Comparison of ENCODE assay signal across 34 cellular contexts in genomic region chr3:116916836-116917235, GRCh38.
"Had no signal": no experiment of that assay in that cellular context is flagged by ENCODE, and none has a peak within 500 bp of the region (broad histone marks: within the 10 kb centered on the region; RNA-seq: fewer than 3 reads in every experiment).

No MANE protein-coding gene starts in this region.

- H3K27me3 ChIP-seq: MG63 had no signal

- DNase-seq: Karpas-422, Kasumi-1, MG63, MM.1S, MV-4-11, NCI-H1048, NCI-H1092, NCI-H1092 treated with DMSO at 0.1 percent for 48 hours, NCI-H1105, NCI-H1105 treated with DMSO at 0.1 percent for 48 hours, NCI-H1417, NCI-H1417 treated with DMSO at 0.1 percent for 48 hours, NCI-H1436, NCI-H1436 treated with DMSO at 0.1 percent for 48 hours, NCI-H146, NCI-H1694, NCI-H1694 treated with DMSO at 0.1 percent for 48 hours, NCI-H187, NCI-H187 treated with DMSO at 0.1 percent for 48 hours, NCI-H1930, NCI-H2029, NCI-H2029 treated with DMSO at 0.1 percent for 48 hours, NCI-H2081, NCI-H2081 treated with DMSO at 0.1 percent for 48 hours, NCI-H2107, NCI-H2171, NCI-H2171 treated with DMSO at 0.1 percent for 48 hours, NCI-H2227 treated with DMSO at 0.1 percent for 48 hours, NCI-H226, NCI-H345, NCI-H446, NCI-H446 treated with DMSO at 0.1 percent for 48 hours, NCI-H510A, NCI-H510A treated with DMSO at 0.1 percent for 48 hours had no signal

- H3K9me3 ChIP-seq: MG63 had no signal

- H3K4me3 ChIP-seq: MG63 had no signal

- H3K36me3 ChIP-seq: MG63 had no signal
